24 cellular contexts compared by ENCODE assay signal in the genomic region with DNA sequence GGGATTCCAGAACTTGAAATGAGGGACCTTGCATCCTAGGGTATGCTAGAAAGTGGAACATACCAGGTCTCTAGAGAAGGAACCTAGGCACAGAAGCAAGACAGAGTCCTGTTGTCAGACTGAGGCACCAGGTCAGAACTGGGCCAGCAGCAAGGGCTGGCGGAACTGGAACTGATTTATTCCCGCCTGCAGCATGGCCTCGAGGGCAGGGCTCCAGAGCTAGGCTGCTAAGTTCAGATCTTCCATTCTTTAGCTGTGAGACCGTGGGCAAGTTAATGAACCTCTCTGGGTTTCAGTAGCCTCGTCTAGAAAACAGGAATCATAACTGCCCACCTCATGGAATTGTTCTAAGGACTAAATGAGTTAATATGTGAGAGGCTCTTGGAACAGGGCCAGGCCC.
DNase-seq lines count a peak whose midpoint lies in the region; ATAC-seq, FAIRE-seq and TF ChIP-seq lines count a peak whose summit lies in the region.
"Had no signal": no experiment of that assay in that cellular context is flagged by ENCODE, and none has a peak within 500 bp of the region (broad histone marks: within the 10 kb centered on the region; RNA-seq: fewer than 3 reads in every experiment).

No MANE protein-coding gene starts in this region.

- H3K27me3 ChIP-seq in RWPE2 (ENCODE audit: insufficient read depth, poor library complexity, severe bottlenecking) (no peaks in the 10 kb centered on the region), endodermal cell (ENCODE audit: control insufficient read depth, insufficient read depth, low read length, poor library complexity, severe bottlenecking) (no peaks in the 10 kb centered on the region)
- H3K27me3 ChIP-seq: MG63 had no signal

- no peak for TF ChIP-seq RAD21 in A549 (conservative IDR thresholded peaks at IDR 0.05 in 1 of 2, IDR thresholded peaks at IDR 0.05 in 1 of 2)

- TF ChIP-seq POLR2A in A549 (IDR thresholded peaks at IDR 0.05; ENCODE audit: low read length): no peak

- POLR2A ChIA-PET in A549 (lab: Yijun Ruan, JAX): no interaction called here

- H3K4me3 ChIP-seq in A549: no peak overlapping the region
- no peak overlapping the region for H3K4me3 ChIP-seq in RWPE2 (ENCODE audit: severe bottlenecking)
- no peak overlapping the region for H3K4me3 ChIP-seq in endodermal cell (ENCODE audit: low read length)
- H3K4me3 ChIP-seq: HAP-1, MG63 had no signal

- 87% methylated on average over 5 of the region's 5 CpGs for WGBS in A549 (ENCODE audit: missing lambda C conversion rate)
- 89 to 98% methylated on average over 5 of the region's 5 CpGs for WGBS in endodermal cell (ENCODE audit: insufficient coverage in 1 of 2, insufficient read length in 1 of 2), 2 experiments

- H3K27me3 Mint-ChIP-seq in endodermal cell (ENCODE audit: insufficient read depth) (no peaks in the 10 kb centered on the region), osteocyte (ENCODE audit: unreplicated experiment) (no peaks in the 10 kb centered on the region)

- H3K4me1 ChIP-seq in A549 (peaks cover 17% of the 10 kb centered on the region), RWPE2 (ENCODE audit: insufficient read depth, poor library complexity, severe bottlenecking) (peaks cover under 1% of the 10 kb centered on the region), endodermal cell (ENCODE audit: control insufficient read depth, insufficient read depth, low read length) (peaks cover 13% of the 10 kb centered on the region)
- H3K4me1 ChIP-seq: HAP-1 had no signal

- H3K27ac Mint-ChIP-seq in endodermal cell (no peak overlapping the region), osteocyte (ENCODE audit: unreplicated experiment) (peak overlapping the region; percentile 97)

- ATAC-seq in A549: no peak
- no peak for ATAC-seq in RWPE2 (ENCODE audit: low read depth)
- ATAC-seq in GM19035 (IDR thresholded peaks at IDR 0.05; ENCODE audit: unreplicated experiment): no peak
- ATAC-seq in HG03439 (IDR thresholded peaks at IDR 0.05; ENCODE audit: unreplicated experiment): no peak

- no peak for FAIRE-seq in A549 (lab: Jason Lieb, UNC)
- FAIRE-seq: GM12891, GM19239, islet of Langerhans, small intestine had no signal

- H3K36me3 ChIP-seq in RWPE2 (ENCODE audit: low read depth) (no peaks in the 10 kb centered on the region), endodermal cell (ENCODE audit: control insufficient read depth, insufficient read depth, low read length) (no peaks in the 10 kb centered on the region)
- H3K36me3 ChIP-seq: HAP-1, MG63 had no signal

- no peaks in the 10 kb centered on the region for H3K9me3 ChIP-seq in A549
- H3K9me3 ChIP-seq in RWPE2 (ENCODE audit: severe bottlenecking): no peaks in the 10 kb centered on the region
- H3K9me3 ChIP-seq in endodermal cell (ENCODE audit: control insufficient read depth, low read length): no peaks in the 10 kb centered on the region
- H3K9me3 ChIP-seq: HAP-1, MG63 had no signal

- no peak overlapping the region for H3K9ac ChIP-seq in endodermal cell (ENCODE audit: extremely low read depth, low read length, poor library complexity, severe bottlenecking)

- DNase-seq in A549 (ENCODE audit: low read depth in 1 of 2, low spot score in 1 of 2) (no peak), RWPE2 (ENCODE audit: low spot score) (peak; percentile 34), endodermal cell (peak; percentile 31), osteocyte (ENCODE audit: extremely low spot score, unreplicated experiment) (no peak), SHP77 (lab: John Stamatoyannopoulos, UW) (no peak)
- no peak for DNase-seq in activated naive CD4-positive, alpha-beta T cell (lab: John Stamatoyannopoulos, UW)
- DNase-seq: activated gamma-delta T cell treated with Interleukin-2 at 50 U/mL for 16 hours; amniotic stem cell; dermis blood vessel endothelial cell; MG63; NCI-H2029 treated with DMSO at 0.1 percent for 48 hours; NCI-H2227 treated with DMSO at 0.1 percent for 48 hours; NCI-H748 treated with DMSO at 0.1 percent for 48 hours; small intestine; stimulated activated CD4-positive, alpha-beta T cell treated with anti-CD3 and anti-CD28 coated beads, Interleukin-2, amount 100 ng/mL, for 24 hours; substantia nigra; T-helper 9 cell had no signal

- H3K27ac ChIP-seq in A549: peak overlapping the region; percentile 42 to 75; a peak in 4 of 6 replicates
- H3K27ac ChIP-seq in RWPE2 (ENCODE audit: poor library complexity, severe bottlenecking): no peak overlapping the region
- H3K27ac ChIP-seq in endodermal cell (ENCODE audit: low read depth, low read length): no peak overlapping the region

- H3K9me3 Mint-ChIP-seq in endodermal cell (no peaks in the 10 kb centered on the region), osteocyte (ENCODE audit: unreplicated experiment) (no peaks in the 10 kb centered on the region)
- H3K9me3 Mint-ChIP-seq: CD14-positive monocyte had no signal

- H3K4me2 ChIP-seq in A549: no peak overlapping the region

- H3K36me3 Mint-ChIP-seq in endodermal cell (ENCODE audit: low read depth) (no peaks in the 10 kb centered on the region), osteocyte (ENCODE audit: unreplicated experiment) (no peaks in the 10 kb centered on the region)

- H3K4me1 Mint-ChIP-seq in endodermal cell: peaks cover 29% of the 10 kb centered on the region
- peaks cover 57% of the 10 kb centered on the region for H3K4me1 Mint-ChIP-seq in osteocyte (ENCODE audit: unreplicated experiment)

- TF ChIP-seq EP300 in A549 (IDR thresholded peaks at IDR 0.05): no peak

- no peak for TF ChIP-seq CTCF in A549 (IDR thresholded peaks at IDR 0.05)
- no peak for TF ChIP-seq CTCF in RWPE2 (IDR thresholded peaks at IDR 0.05; ENCODE audit: poor library complexity, severe bottlenecking)
- TF ChIP-seq CTCF in endodermal cell (conservative IDR thresholded peaks at IDR 0.05): no peak
- no peak for TF ChIP-seq CTCF in osteocyte (IDR thresholded peaks at IDR 0.05)

- CTCF ChIA-PET in A549 (lab: Yijun Ruan, JAX): interaction anchor here (1.2 to 1.6 kb wide), 2 partner anchors 9 to 659 kb away, joined by 4 read pairs; no protein-coding TSS in a partner anchor

- no peak overlapping the region for H3K4me3 Mint-ChIP-seq in endodermal cell
- no peak overlapping the region for H3K4me3 Mint-ChIP-seq in osteocyte (ENCODE audit: unreplicated experiment)
- H3K4me3 Mint-ChIP-seq: CD14-positive monocyte had no signal

TF ChIP-seq in A549, 52 proteins besides CTCF, POLR2A, EP300 and RAD21:
- TF ChIP-seq NPAS2 (CRISPR knock-in tag; IDR thresholded peaks at IDR 0.05; ENCODE audit: borderline replicate concordance) (no peak), KDM1A (IDR thresholded peaks at IDR 0.05; ENCODE audit: low read depth) (no peak)
- TF ChIP-seq, protein P1, sequence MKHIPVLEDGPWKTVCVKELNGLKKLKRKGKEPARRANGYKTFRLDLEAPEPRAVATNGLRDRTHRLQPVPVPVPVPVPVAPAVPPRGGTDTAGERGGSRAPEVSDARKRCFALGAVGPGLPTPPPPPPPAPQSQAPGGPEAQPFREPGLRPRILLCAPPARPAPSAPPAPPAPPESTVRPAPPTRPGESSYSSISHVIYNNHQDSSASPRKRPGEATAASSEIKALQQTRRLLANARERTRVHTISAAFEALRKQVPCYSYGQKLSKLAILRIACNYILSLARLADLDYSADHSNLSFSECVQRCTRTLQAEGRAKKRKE (CRISPR knock-in tag; IDR thresholded peaks at IDR 0.05; ENCODE audit: low read depth): no peak

Comparison
In these comparisons a context has a peak if more than half of its experiments do, and no peak if none do; other contexts are left out.
1. DNase-seq: peak in RWPE2 (single experiment) and endodermal cell (single experiment); none in A549 (0 of 2), osteocyte (single experiment), SHP77 (0 of 2) and activated naive CD4-positive, alpha-beta T cell (0 of 4).
2. H3K27ac ChIP-seq: peak in A549 (2 of 2); none in RWPE2 (single experiment) and endodermal cell (single experiment).